In the genomic region with DNA sequence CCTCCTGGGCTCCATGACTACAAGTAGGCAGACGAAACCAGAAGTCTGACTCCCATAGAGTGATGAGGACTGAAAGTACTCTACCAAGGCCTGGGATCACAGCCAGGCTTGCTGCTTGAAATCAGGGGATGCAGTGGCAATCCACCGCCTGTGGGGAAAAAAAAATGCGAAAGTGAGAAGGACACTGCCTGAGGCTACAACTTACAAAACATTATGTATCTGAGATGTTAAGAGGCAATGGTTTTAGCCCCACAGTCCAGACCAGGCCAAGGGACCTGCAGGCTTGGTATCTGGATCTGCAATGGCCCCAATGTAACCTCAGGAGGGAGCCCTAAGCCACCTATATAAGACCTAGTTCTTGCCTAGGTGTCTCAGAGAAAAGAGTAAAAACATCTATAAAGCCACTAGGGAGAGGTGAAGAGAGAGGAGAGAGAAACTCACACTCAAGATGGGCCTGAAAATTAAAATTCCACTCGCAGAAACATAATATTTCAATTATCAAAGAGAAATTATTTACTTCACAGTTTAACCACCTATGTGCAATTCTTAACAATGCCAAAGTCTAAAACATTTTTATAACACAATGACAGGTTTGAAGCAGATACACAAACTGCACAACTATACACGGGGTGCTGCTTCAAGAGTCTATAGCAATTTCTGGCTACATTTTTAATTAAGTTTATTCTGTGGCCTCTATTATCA, we compare ENCODE assay signal across 8 cellular contexts. TPM values are rescaled to one million over a fixed set of nuclear protein-coding genes. Genes with fewer than 3 reads are reported as not detected.
DNase-seq lines count a peak whose midpoint lies in the region; ATAC-seq, FAIRE-seq and TF ChIP-seq lines count a peak whose summit lies in the region.

No MANE protein-coding gene starts in this region.

- TF ChIP-seq EP300 in K562 (IDR thresholded peaks at IDR 0.05; ENCODE audit: low read length) = no peak

- H3K27ac ChIP-seq in OCI-LY7 (ENCODE audit: low read depth, low read length, poor library complexity, severe bottlenecking) (no peak overlapping the region), K562 (ENCODE audit: extremely low read depth, low read depth, low read length) (no peak overlapping the region)

- intact Hi-C loops in OCI-LY7 (cut with micrococcal nuclease; ENCODE audit: unreplicated experiment) = loop anchor here (5.0 kb wide), 1 partner anchor 433 kb away; no protein-coding TSS in a partner anchor
- intact Hi-C loops in K562 (cut with micrococcal nuclease) = loop anchor here (5.0 kb wide), 2 partner anchors 543 to 1078 kb away; no protein-coding TSS in a partner anchor

- H3K79me2 ChIP-seq in OCI-LY7 (ENCODE audit: insufficient read depth, low read depth, low read length) = no peaks in the 10 kb centered on the region
- H3K79me2 ChIP-seq in K562 (ENCODE audit: control insufficient read depth, insufficient read depth, low read length) = peaks cover 88% of the 10 kb centered on the region

- no peaks in the 10 kb centered on the region for H3K9me3 ChIP-seq in OCI-LY7 (ENCODE audit: low read length)
- H3K9me3 ChIP-seq in K562 (replicated peaks; ENCODE audit: control insufficient read depth, insufficient read depth, low read depth, low read length) = 0 out of 2 replicates have a peak, but pooled peaks cover 6% of the 10 kb centered on the region

- H3K4me3 ChIP-seq in OCI-LY7 (ENCODE audit: low read depth, low read length, poor library complexity, severe bottlenecking) (no peak overlapping the region), K562 (no peak overlapping the region)

- BruUV-seq in OCI-LY7 (replicated peaks; lab: Mats Ljungman, UMichigan) (no TSS peak), K562 (replicated peaks; lab: Mats Ljungman, UMichigan) (no TSS peak)

- H3K4me1 ChIP-seq in OCI-LY7 (ENCODE audit: insufficient read depth, low read length, poor library complexity, severe bottlenecking) = no peaks in the 10 kb centered on the region
- peaks cover 0 to 3% of the 10 kb centered on the region in 2 experiments; a peak in 1 of 5 replicates for H3K4me1 ChIP-seq in K562 (replicated peaks in 1 of 2; ENCODE audit: control insufficient read depth in 2 of 2, insufficient read depth in 2 of 2, low read length in 2 of 2)

- TF ChIP-seq CTCF in OCI-LY7 (conservative IDR thresholded peaks at IDR 0.05; ENCODE audit: low read length) = peak; percentile 76
- TF ChIP-seq CTCF in K562 (IDR thresholded peaks at IDR 0.05 in 2 of 3, conservative IDR thresholded peaks at IDR 0.05 in 1 of 3; ENCODE audit: insufficient read depth in 2 of 3, low read depth in 1 of 3, low read length in 3 of 3) = peak; percentile 75 to 85 (median 81)

- peak; percentile 66 to 78 for TF ChIP-seq RAD21 in K562 (CRISPR knock-in tag; conservative IDR thresholded peaks at IDR 0.05 in 1 of 2, IDR thresholded peaks at IDR 0.05 in 1 of 2)

- H3K9ac ChIP-seq in K562 (ENCODE audit: insufficient read depth in 1 of 2, low read depth in 2 of 2, low read length in 2 of 2) = no peak overlapping the region

- H3K4me2 ChIP-seq in OCI-LY7 (ENCODE audit: low read length) (no peak overlapping the region), K562 (ENCODE audit: insufficient read depth, low read length) (peak overlapping the region; percentile 15; the same call in 1 of the 2 replicates)

- peak; percentile 77 for ATAC-seq in GM21717 (IDR thresholded peaks at IDR 0.05; ENCODE audit: unreplicated experiment)
- peak; percentile 99 for ATAC-seq in K562

- H3K9me1 ChIP-seq in K562 (ENCODE audit: control insufficient read depth, insufficient read depth, low read length) = no peaks in the 10 kb centered on the region

- POLR2A ChIA-PET in OCI-LY7 (lab: Charles Lee) (no interaction called here), K562 (lab: Yijun Ruan, JAX) (no interaction called here)

- no peak for TF ChIP-seq POLR2A in K562 (conservative IDR thresholded peaks at IDR 0.05)

- H3K36me3 ChIP-seq in OCI-LY7 (ENCODE audit: insufficient read depth, low read length) (no peaks in the 10 kb centered on the region), K562 (ENCODE audit: control insufficient read depth, insufficient read depth, low read length) (no peaks in the 10 kb centered on the region)

- CTCF ChIA-PET in OCI-LY7 (lab: Charles Lee; ENCODE audit: unreplicated experiment) (no interaction called here), K562 (lab: Yijun Ruan, JAX; ENCODE audit: low intra/inter-chr PET ratio) (interaction anchor here (0.5 kb wide), 1 partner anchor 262 kb away, joined by 3 read pairs; no protein-coding TSS in a partner anchor)

- no peak overlapping the region for H2AFZ ChIP-seq in OCI-LY7 (ENCODE audit: low read length)
- H2AFZ ChIP-seq in K562 (ENCODE audit: low read depth, low read length) = no peak overlapping the region

- DNase-seq in SIG-M5 treated with dmso at 0.1 percent for 504 hours (lab: John Stamatoyannopoulos, UW; ENCODE audit: unreplicated experiment) = peak; percentile 28
- no peak for DNase-seq in SIG-M5 (lab: John Stamatoyannopoulos, UW)
- DNase-seq in HuH-7.5 (ENCODE audit: low spot score) = peak; percentile 36
- peak; percentile 60 for DNase-seq in OCI-LY7 (ENCODE audit: low spot score)
- DNase-seq in K562 (ENCODE audit: extremely low read depth in 1 of 4, low spot score in 3 of 4) = peak; percentile 26 to 79 (median 48)
- peak; percentile 86 for DNase-seq in iris pigment epithelial cell (ENCODE audit: low read depth)
- peak in 4 of 6 experiments; percentile 1 to 39 (median 12) for DNase-seq in stimulated activated naive CD4-positive, alpha-beta T cell (lab: John Stamatoyannopoulos, UW)

- in situ Hi-C loops in K562 (cut with MboI) = loop anchor here (10.0 kb wide), 1 partner anchor 995 kb away; no protein-coding TSS in a partner anchor

- H3K9me2 ChIP-seq in OCI-LY7 (ENCODE audit: insufficient read depth, low read length) = no peaks in the 10 kb centered on the region

- H4K20me1 ChIP-seq in OCI-LY7 (ENCODE audit: insufficient read depth, low read length) (peaks cover 9% of the 10 kb centered on the region; the same call in 1 of the 2 replicates), K562 (replicated peaks; ENCODE audit: control insufficient read depth, insufficient read depth, low read length) (no peaks in the 10 kb centered on the region)

- H3K27me3 ChIP-seq in K562 (ENCODE audit: control insufficient read depth in 2 of 2, insufficient read depth in 2 of 2, low read length in 2 of 2) = no peaks in the 10 kb centered on the region

- peak; percentile 86 for FAIRE-seq in K562 (lab: Jason Lieb, UNC)

- WGBS in K562 (ENCODE audit: insufficient coverage, low coverage, missing lambda C conversion rate) = 23% methylated on average over 5 of the region's 5 CpGs

TF ChIP-seq in K562, 482 proteins besides CTCF, POLR2A, EP300 and RAD21 (continues in another document):
- TF ChIP-seq THRAP3 (IDR thresholded peaks at IDR 0.05; ENCODE audit: borderline replicate concordance) (no peak), ELF4 (CRISPR knock-in tag; IDR thresholded peaks at IDR 0.05) (no peak), PML (IDR thresholded peaks at IDR 0.05; ENCODE audit: low read length) (no peak), ZNF23 (CRISPR knock-in tag; IDR thresholded peaks at IDR 0.05) (no peak)
- TF ChIP-seq, protein P1, sequence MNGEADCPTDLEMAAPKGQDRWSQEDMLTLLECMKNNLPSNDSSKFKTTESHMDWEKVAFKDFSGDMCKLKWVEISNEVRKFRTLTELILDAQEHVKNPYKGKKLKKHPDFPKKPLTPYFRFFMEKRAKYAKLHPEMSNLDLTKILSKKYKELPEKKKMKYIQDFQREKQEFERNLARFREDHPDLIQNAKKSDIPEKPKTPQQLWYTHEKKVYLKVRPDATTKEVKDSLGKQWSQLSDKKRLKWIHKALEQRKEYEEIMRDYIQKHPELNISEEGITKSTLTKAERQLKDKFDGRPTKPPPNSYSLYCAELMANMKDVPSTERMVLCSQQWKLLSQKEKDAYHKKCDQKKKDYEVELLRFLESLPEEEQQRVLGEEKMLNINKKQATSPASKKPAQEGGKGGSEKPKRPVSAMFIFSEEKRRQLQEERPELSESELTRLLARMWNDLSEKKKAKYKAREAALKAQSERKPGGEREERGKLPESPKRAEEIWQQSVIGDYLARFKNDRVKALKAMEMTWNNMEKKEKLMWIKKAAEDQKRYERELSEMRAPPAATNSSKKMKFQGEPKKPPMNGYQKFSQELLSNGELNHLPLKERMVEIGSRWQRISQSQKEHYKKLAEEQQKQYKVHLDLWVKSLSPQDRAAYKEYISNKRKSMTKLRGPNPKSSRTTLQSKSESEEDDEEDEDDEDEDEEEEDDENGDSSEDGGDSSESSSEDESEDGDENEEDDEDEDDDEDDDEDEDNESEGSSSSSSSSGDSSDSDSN (IDR thresholded peaks at IDR 0.05; ENCODE audit: borderline replicate concordance in 1 of 2, low read depth in 2 of 2, low read length in 2 of 2) = no peak

RNA-seq across cellular contexts. Expression of a gene that starts 13.9 kb away (rescaled TPM):
- 12.1 and 16.9 TPM in 2 replicates for total RNA-seq in OCI-LY7 (2014; rRNA removed; shearing (Covaris generic))
- total RNA-seq in OCI-LY7 (2022) (7.1 and 7.7 TPM in 2 replicates), K562 (2014; rRNA removed) (57.7 and 77.6 TPM in 2 replicates), K562 (2014; rRNA removed; fragmentation: Illumina TruSeq; extraction: Trizol) (40.3 and 46.3 TPM in 2 replicates), K562 (2015; rRNA removed; fragmentation: Illumina TruSeq; extraction: Trizol) (43.7 and 47.5 TPM in 2 replicates), K562 (2021) (36.4 and 39.6 TPM in 2 replicates)
- total RNA-seq in K562 (2011; cell fraction: chromatin; rRNA removed; ENCODE audit: low replicate concordance) = 29.4 and 61.1 TPM in 2 replicates
- 34.9 and 39.7 TPM in 2 replicates for total RNA-seq in K562 (2011; cell fraction: nucleolus; rRNA removed)
- total RNA-seq in K562 (2011; cell fraction: nucleoplasm; rRNA removed) = 35.4 and 45.9 TPM in 2 replicates
- polyA plus RNA-seq in K562 (2011; rRNA removed) (57.6 and 63.4 TPM in 2 replicates), K562 (2014; fragmentation: Illumina TruSeq; extraction: Trizol) (39.7 and 52.9 TPM in 2 replicates), K562 (2014; fragmentation: Nextera tagmentation; extraction: Ambion mirVana) (1 to 10 TPM; 5.4 to 6.5 TPM), K562 (2014; rRNA removed) (45.4 and 60.6 TPM in 2 replicates)
- 21.2 and 30.8 TPM in 2 replicates for polyA plus RNA-seq in K562 (2011; cell fraction: cytosol; rRNA removed)
- polyA plus RNA-seq in K562 (2011; cell fraction: nucleus; rRNA removed) = 23.2 and 30.1 TPM in 2 replicates
- 30.9 and 42.9 TPM in 2 replicates for polyA plus RNA-seq in K562 (2012)
- 44.3 and 45.7 TPM in 2 replicates for polyA minus RNA-seq in K562 (2011; rRNA and poly(A)+ RNA removed)
- 18.0 and 26.0 TPM in 2 replicates for polyA minus RNA-seq in K562 (2011; cell fraction: cytosol; rRNA and poly(A)+ RNA removed)
- 39.7 and 46.4 TPM in 2 replicates for polyA minus RNA-seq in K562 (2011; cell fraction: nucleus; rRNA and poly(A)+ RNA removed)
